16 cellular contexts compared by ENCODE assay signal in the genomic region with DNA sequence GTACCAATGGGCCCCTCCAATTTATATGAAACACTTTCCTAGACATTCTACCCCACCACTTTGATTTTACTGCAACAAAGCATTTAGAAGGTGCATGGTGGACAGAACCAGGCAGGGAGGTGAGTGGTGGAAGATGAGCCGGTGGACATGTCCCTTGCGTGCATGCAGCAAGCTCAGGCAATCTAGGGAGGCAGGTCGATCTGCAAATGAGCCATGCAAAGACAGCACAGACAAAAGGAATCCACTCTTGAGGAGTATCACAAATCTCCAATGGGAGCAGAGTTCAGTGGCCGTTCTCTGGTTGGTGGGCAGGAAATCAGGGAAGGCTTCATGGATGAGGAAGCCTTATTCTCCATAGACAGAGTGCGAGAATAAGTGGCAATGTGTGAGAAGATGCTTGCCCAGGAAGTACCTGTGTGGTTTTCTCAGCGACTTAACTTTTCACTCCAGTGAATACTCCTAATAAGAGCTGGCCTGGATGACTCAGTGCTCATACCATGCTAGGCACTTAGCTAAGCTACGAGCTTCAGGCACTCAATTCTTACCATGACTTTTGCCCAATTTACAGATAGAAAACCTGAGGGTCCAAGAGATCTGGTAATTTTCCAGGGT.
DNase-seq lines count a peak whose midpoint lies in the region; ATAC-seq, FAIRE-seq and TF ChIP-seq lines count a peak whose summit lies in the region.
"Had no signal": no experiment of that assay in that cellular context is flagged by ENCODE, and none has a peak within 500 bp of the region (broad histone marks: within the 10 kb centered on the region; RNA-seq: fewer than 3 reads in every experiment).

No MANE protein-coding gene starts in this region.

- peak; percentile 87 for DNase-seq in ACHN
- DNase-seq in H54 (ENCODE audit: insufficient read length, low spot score) = peak; percentile 30
- no peak for DNase-seq in activated naive CD8-positive, alpha-beta T cell treated with anti-CD3 and anti-CD28 coated beads for 36 hours
- DNase-seq in kidney tubule cell (ENCODE audit: low spot score) = peak; percentile 96
- no peak for DNase-seq in Peyer's patch
- no peak for DNase-seq in NOMO-1 treated with dmso at 0.1 percent for 144 hours (lab: John Stamatoyannopoulos, UW; ENCODE audit: unreplicated experiment)
- DNase-seq in Right ventricle myocardium superior = no peak
- DNase-seq: endodermal cell; mesenchymal stem cell; MM.1S; NCI-H345; OCI-M1; stimulated activated CD4-positive, alpha-beta T cell treated with anti-CD3 and anti-CD28 coated beads, Interleukin-2, amount 100 ng/mL, for 24 hours; T-helper 9 cell had no signal

- no peak for ATAC-seq in Right ventricle myocardium superior (ENCODE audit: poor library complexity)
- no peak for ATAC-seq in GM21528 (IDR thresholded peaks at IDR 0.05; ENCODE audit: low FRiP score, unreplicated experiment)

- H3K4me1 ChIP-seq in Peyer's patch = peaks cover 0 to 17% (median 0%) of the 10 kb centered on the region in 4 donors

- peaks cover 84% of the 10 kb centered on the region for H3K4me1 Mint-ChIP-seq in activated naive CD8-positive, alpha-beta T cell treated with anti-CD3 and anti-CD28 coated beads for 36 hours

- no peaks in the 10 kb centered on the region for H3K9me3 ChIP-seq in Peyer's patch
- H3K9me3 ChIP-seq: BLaER1 had no signal

- no peak for TF ChIP-seq POLR2A in H54 (IDR thresholded peaks at IDR 0.05; ENCODE audit: low read depth, low read length)
- no peak for TF ChIP-seq POLR2A in Peyer's patch (IDR thresholded peaks at IDR 0.05)

- H3K9me3 Mint-ChIP-seq in activated naive CD8-positive, alpha-beta T cell treated with anti-CD3 and anti-CD28 coated beads for 36 hours = peaks cover 5% of the 10 kb centered on the region

- H3K27ac ChIP-seq in Peyer's patch = peak overlapping the region in 1 of 4 donors; percentile 5
- H3K27ac ChIP-seq: BLaER1 had no signal

- intact Hi-C loops in Right ventricle myocardium superior (cut with DNase I) = no loop called here

- no peaks in the 10 kb centered on the region for H3K27me3 ChIP-seq in Peyer's patch
- H3K27me3 ChIP-seq: BLaER1 had no signal

- in situ Hi-C loops in ACHN (cut with HindIII; ENCODE audit: low pct_ligation_motif_present, low pct_unique_long_range_greater_than_20kb, low sequenced_read_pairs) = no loop called here

- peaks cover 31% of the 10 kb centered on the region for H3K36me3 Mint-ChIP-seq in activated naive CD8-positive, alpha-beta T cell treated with anti-CD3 and anti-CD28 coated beads for 36 hours

- H3K36me3 ChIP-seq in Peyer's patch = no peaks in the 10 kb centered on the region
- H3K36me3 ChIP-seq: BLaER1 had no signal

- TF ChIP-seq CTCF in Peyer's patch (IDR thresholded peaks at IDR 0.05) = no peak

- H3K27ac Mint-ChIP-seq in activated naive CD8-positive, alpha-beta T cell treated with anti-CD3 and anti-CD28 coated beads for 36 hours = peak overlapping the region; percentile 93
- H3K27ac Mint-ChIP-seq: endodermal cell had no signal

- peak; percentile 75 for FAIRE-seq in H54 (lab: Jason Lieb, UNC)

- no peaks in the 10 kb centered on the region for H3K27me3 Mint-ChIP-seq in activated naive CD8-positive, alpha-beta T cell treated with anti-CD3 and anti-CD28 coated beads for 36 hours

- H3K4me3 ChIP-seq in Peyer's patch = no peak overlapping the region
- H3K4me3 ChIP-seq: BLaER1 had no signal

- no peak overlapping the region for H3K4me3 Mint-ChIP-seq in activated naive CD8-positive, alpha-beta T cell treated with anti-CD3 and anti-CD28 coated beads for 36 hours
- H3K4me3 Mint-ChIP-seq: endodermal cell had no signal

Comparison
In these comparisons a context has a peak if more than half of its experiments do, and no peak if none do; other contexts are left out.
1. DNase-seq: peak in ACHN (single experiment), H54 (single experiment) and kidney tubule cell (single experiment); none in activated naive CD8-positive, alpha-beta T cell treated with anti-CD3 and anti-CD28 coated beads for 36 hours (single experiment), Peyer's patch (0 of 3), NOMO-1 treated with dmso at 0.1 percent for 144 hours (single experiment) and Right ventricle myocardium superior (single experiment).